8 cellular contexts compared by ENCODE assay signal in genomic region chr3:52056521-52056967, GRCh38. TPM values are rescaled to one million over a fixed set of nuclear protein-coding genes. Genes with fewer than 3 reads are reported as not detected.
DNase-seq lines count a peak whose midpoint lies in the region; ATAC-seq and TF ChIP-seq lines count a peak whose summit lies in the region.

Gene DUSP7 (minus strand): TSS chr3:52056571. CDS start chr3:52056366, 205 bp downstream.

- TF ChIP-seq CTCF in GM13977 (IDR thresholded peaks at IDR 0.05; ENCODE audit: extremely low read depth, insufficient read depth, missing control alignments): no peak
- TF ChIP-seq CTCF in lower leg skin (IDR thresholded peaks at IDR 0.05): no peak

- ATAC-seq in HG02678 (IDR thresholded peaks at IDR 0.05; ENCODE audit: unreplicated experiment): peak; percentile 35
- ATAC-seq in HG03378 (IDR thresholded peaks at IDR 0.05; ENCODE audit: unreplicated experiment): no peak

- peak within 1 kb of the TSS; percentile 95 for H3K27ac Mint-ChIP-seq in dendritic cell treated with granulocyte-macrophage colony-stimulating factor and Interleukin-4, amounts not matched to agents 40 ng/mL and 50 ng/mL, for 4 days

- DNase-seq in GM13977 (ENCODE audit: low spot score) (peak; percentile 88), NCI-H2196 (lab: John Stamatoyannopoulos, UW; ENCODE audit: unreplicated experiment) (peak; percentile 45), lower leg skin (ENCODE audit: low spot score in 2 of 2) (peak in 1 of 2 donors; percentile 93)
- DNase-seq in activated CD4-positive, alpha-beta T cell treated with anti-CD3 and anti-CD28 coated beads for 48 hours: peak; percentile 76
- DNase-seq in stimulated activated CD4-positive, alpha-beta T cell treated with anti-CD3 and anti-CD28 coated beads, Interleukin-4, amount 100 ng/mL, for 24 hours: peak; percentile 68

- in situ Hi-C loops in GM13977 (cut with MboI; ENCODE audit: low pct_unique_long_range_greater_than_20kb, low sequenced_read_pairs, unreplicated experiment): no loop called here

- peak within 1 kb of the TSS; percentile 86 for H3K4me3 Mint-ChIP-seq in dendritic cell treated with granulocyte-macrophage colony-stimulating factor and Interleukin-4, amounts not matched to agents 40 ng/mL and 50 ng/mL, for 4 days

- peaks cover 44% of the 10 kb centered on the region for H3K36me3 Mint-ChIP-seq in dendritic cell treated with granulocyte-macrophage colony-stimulating factor and Interleukin-4, amounts not matched to agents 40 ng/mL and 50 ng/mL, for 4 days (ENCODE audit: low read depth)

- TF ChIP-seq POLR2A in lower leg skin (IDR thresholded peaks at IDR 0.05): no peak

- intact Hi-C loops in dendritic cell treated with granulocyte-macrophage colony-stimulating factor and Interleukin-4, amounts not matched to agents 40 ng/mL and 50 ng/mL, for 4 days (cut with micrococcal nuclease): loop anchor here (5.0 kb wide), 1 partner anchor 114 kb away; the partner anchor contains the start of genes PARP3 and RRP9
- intact Hi-C loops in lower leg skin (cut with DNase I; ENCODE audit: low total_unique reads): no loop called here

- peaks cover 3% of the 10 kb centered on the region for H3K27me3 Mint-ChIP-seq in dendritic cell treated with granulocyte-macrophage colony-stimulating factor and Interleukin-4, amounts not matched to agents 40 ng/mL and 50 ng/mL, for 4 days

- WGBS in lower leg skin, 2 donors: 2% methylated on average over 7 to 12 of the region's 51 CpGs

- H3K9me3 Mint-ChIP-seq in dendritic cell treated with granulocyte-macrophage colony-stimulating factor and Interleukin-4, amounts not matched to agents 40 ng/mL and 50 ng/mL, for 4 days: no peaks in the 10 kb centered on the region

- peaks cover 78% of the 10 kb centered on the region for H3K4me1 Mint-ChIP-seq in dendritic cell treated with granulocyte-macrophage colony-stimulating factor and Interleukin-4, amounts not matched to agents 40 ng/mL and 50 ng/mL, for 4 days (ENCODE audit: low read depth)

- H3K4me3 ChIP-seq in lower leg skin (ENCODE audit: low read depth, poor library complexity, severe bottlenecking): peak within 1 kb of the TSS; percentile 64

RNA-seq across cellular contexts. Expression of gene DUSP7, which starts in this region (rescaled TPM):
- total RNA-seq in lower leg skin: 10 to 100 TPM; 54.6 to 96.3 (median 79.2) TPM
